Comparison of ENCODE assay signal across 1 cellular context in genomic region chr21:33479679-33480480, GRCh38.
TF ChIP-seq lines count a peak whose summit lies in the region.

TSS of gene TMEM50B (minus strand) at chr21:33479974. CDS start at chr21:33468885, 11,089 bp downstream.

TF ChIP-seq in HepG2, 621 proteins besides CTCF, POLR2A, EP300 and RAD21 (continued from another document):
- TF ChIP-seq, protein P1, sequence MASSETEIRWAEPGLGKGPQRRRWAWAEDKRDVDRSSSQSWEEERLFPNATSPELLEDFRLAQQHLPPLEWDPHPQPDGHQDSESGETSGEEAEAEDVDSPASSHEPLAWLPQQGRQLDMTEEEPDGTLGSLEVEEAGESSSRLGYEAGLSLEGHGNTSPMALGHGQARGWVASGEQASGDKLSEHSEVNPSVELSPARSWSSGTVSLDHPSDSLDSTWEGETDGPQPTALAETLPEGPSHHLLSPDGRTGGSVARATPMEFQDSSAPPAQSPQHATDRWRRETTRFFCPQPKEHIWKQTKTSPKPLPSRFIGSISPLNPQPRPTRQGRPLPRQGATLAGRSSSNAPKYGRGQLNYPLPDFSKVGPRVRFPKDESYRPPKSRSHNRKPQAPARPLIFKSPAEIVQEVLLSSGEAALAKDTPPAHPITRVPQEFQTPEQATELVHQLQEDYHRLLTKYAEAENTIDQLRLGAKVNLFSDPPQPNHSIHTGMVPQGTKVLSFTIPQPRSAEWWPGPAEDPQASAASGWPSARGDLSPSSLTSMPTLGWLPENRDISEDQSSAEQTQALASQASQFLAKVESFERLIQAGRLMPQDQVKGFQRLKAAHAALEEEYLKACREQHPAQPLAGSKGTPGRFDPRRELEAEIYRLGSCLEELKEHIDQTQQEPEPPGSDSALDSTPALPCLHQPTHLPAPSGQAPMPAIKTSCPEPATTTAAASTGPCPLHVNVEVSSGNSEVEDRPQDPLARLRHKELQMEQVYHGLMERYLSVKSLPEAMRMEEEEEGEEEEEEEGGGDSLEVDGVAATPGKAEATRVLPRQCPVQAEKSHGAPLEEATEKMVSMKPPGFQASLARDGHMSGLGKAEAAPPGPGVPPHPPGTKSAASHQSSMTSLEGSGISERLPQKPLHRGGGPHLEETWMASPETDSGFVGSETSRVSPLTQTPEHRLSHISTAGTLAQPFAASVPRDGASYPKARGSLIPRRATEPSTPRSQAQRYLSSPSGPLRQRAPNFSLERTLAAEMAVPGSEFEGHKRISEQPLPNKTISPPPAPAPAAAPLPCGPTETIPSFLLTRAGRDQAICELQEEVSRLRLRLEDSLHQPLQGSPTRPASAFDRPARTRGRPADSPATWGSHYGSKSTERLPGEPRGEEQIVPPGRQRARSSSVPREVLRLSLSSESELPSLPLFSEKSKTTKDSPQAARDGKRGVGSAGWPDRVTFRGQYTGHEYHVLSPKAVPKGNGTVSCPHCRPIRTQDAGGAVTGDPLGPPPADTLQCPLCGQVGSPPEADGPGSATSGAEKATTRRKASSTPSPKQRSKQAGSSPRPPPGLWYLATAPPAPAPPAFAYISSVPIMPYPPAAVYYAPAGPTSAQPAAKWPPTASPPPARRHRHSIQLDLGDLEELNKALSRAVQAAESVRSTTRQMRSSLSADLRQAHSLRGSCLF (CRISPR knock-in tag; IDR thresholded peaks at IDR 0.05; ENCODE audit: borderline replicate concordance): no peak
- TF ChIP-seq SOX5 (CRISPR knock-in tag; IDR thresholded peaks at IDR 0.05; ENCODE audit: borderline replicate concordance): no peak
- TF ChIP-seq HOXA3 (CRISPR knock-in tag; IDR thresholded peaks at IDR 0.05): peak; percentile 61
- no peak for TF ChIP-seq ZNF562 (CRISPR knock-in tag; IDR thresholded peaks at IDR 0.05; ENCODE audit: borderline replicate concordance)
- no peak for TF ChIP-seq HIVEP1 (CRISPR knock-in tag; IDR thresholded peaks at IDR 0.05)
- TF ChIP-seq ZSCAN12 (CRISPR knock-in tag; IDR thresholded peaks at IDR 0.05): peak; percentile 77; the same call in 1 of the 2 replicates
- no peak for TF ChIP-seq GABPA (IDR thresholded peaks at IDR 0.05; ENCODE audit: low read depth, low read length)
- TF ChIP-seq GABPA (CRISPR knock-in tag; IDR thresholded peaks at IDR 0.05; ENCODE audit: low read depth): peak; percentile 44; the same call in 1 of the 2 replicates
- TF ChIP-seq MED13 (CRISPR knock-in tag; IDR thresholded peaks at IDR 0.05): no peak
- TF ChIP-seq PLRG1 (conservative IDR thresholded peaks at IDR 0.05): no peak
- TF ChIP-seq PHF20 (CRISPR knock-in tag; IDR thresholded peaks at IDR 0.05): peak; percentile 66
- TF ChIP-seq ZNF790 (CRISPR knock-in tag; IDR thresholded peaks at IDR 0.05; ENCODE audit: borderline replicate concordance): no peak
- TF ChIP-seq ZMAT3 (CRISPR knock-in tag; conservative IDR thresholded peaks at IDR 0.05): no peak; the same call in 1 of the 2 replicates
- no peak for TF ChIP-seq ZNF143 (CRISPR knock-in tag; IDR thresholded peaks at IDR 0.05)
- TF ChIP-seq IKZF1 (IDR thresholded peaks at IDR 0.05): no peak
- peak; percentile 92 for TF ChIP-seq ZFY (CRISPR knock-in tag; IDR thresholded peaks at IDR 0.05)
- no peak for TF ChIP-seq ZNF136 (CRISPR knock-in tag; IDR thresholded peaks at IDR 0.05; ENCODE audit: low read depth)
- TF ChIP-seq SMYD3 (CRISPR knock-in tag; IDR thresholded peaks at IDR 0.05): no peak
- peak; percentile 1; the same call in 1 of the 2 replicates for TF ChIP-seq ZNF768 (CRISPR knock-in tag; IDR thresholded peaks at IDR 0.05)
- no peak for TF ChIP-seq ZNF737 (CRISPR knock-in tag; IDR thresholded peaks at IDR 0.05; ENCODE audit: borderline replicate concordance)
- TF ChIP-seq FOXK2 (IDR thresholded peaks at IDR 0.05): no peak
- no peak for TF ChIP-seq KIAA2018 (CRISPR knock-in tag; IDR thresholded peaks at IDR 0.05; ENCODE audit: borderline replicate concordance)
- TF ChIP-seq HIC2 (CRISPR knock-in tag; IDR thresholded peaks at IDR 0.05; ENCODE audit: low read depth): no peak
- no peak; the same call in 1 of the 2 replicates for TF ChIP-seq MTF2 (CRISPR knock-in tag; IDR thresholded peaks at IDR 0.05; ENCODE audit: borderline replicate concordance)
- no peak for TF ChIP-seq ZNF678 (CRISPR knock-in tag; IDR thresholded peaks at IDR 0.05)
- TF ChIP-seq ZNF430 (CRISPR knock-in tag; IDR thresholded peaks at IDR 0.05): peak; percentile 23; the same call in 1 of the 2 replicates
- TF ChIP-seq, protein P2, sequence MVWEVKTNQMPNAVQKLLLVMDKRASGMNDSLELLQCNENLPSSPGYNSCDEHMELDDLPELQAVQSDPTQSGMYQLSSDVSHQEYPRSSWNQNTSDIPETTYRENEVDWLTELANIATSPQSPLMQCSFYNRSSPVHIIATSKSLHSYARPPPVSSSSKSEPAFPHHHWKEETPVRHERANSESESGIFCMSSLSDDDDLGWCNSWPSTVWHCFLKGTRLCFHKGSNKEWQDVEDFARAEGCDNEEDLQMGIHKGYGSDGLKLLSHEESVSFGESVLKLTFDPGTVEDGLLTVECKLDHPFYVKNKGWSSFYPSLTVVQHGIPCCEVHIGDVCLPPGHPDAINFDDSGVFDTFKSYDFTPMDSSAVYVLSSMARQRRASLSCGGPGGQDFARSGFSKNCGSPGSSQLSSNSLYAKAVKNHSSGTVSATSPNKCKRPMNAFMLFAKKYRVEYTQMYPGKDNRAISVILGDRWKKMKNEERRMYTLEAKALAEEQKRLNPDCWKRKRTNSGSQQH (CRISPR knock-in tag; IDR thresholded peaks at IDR 0.05; ENCODE audit: low read depth): peak; percentile 58; the same call in 1 of the 2 replicates
- 0 out of 2 replicates have a peak, but pooled peaks have one; percentile 71 for TF ChIP-seq ZNF724P (CRISPR knock-in tag; IDR thresholded peaks at IDR 0.05; ENCODE audit: borderline replicate concordance)
- no peak for TF ChIP-seq MTA3 (CRISPR knock-in tag; IDR thresholded peaks at IDR 0.05)
- TF ChIP-seq NR2C2 (CRISPR knock-in tag; IDR thresholded peaks at IDR 0.05; ENCODE audit: borderline replicate concordance): no peak
- TF ChIP-seq DR1 (CRISPR knock-in tag; IDR thresholded peaks at IDR 0.05): no peak; the same call in 1 of the 2 replicates
- TF ChIP-seq ARNTL (CRISPR knock-in tag; IDR thresholded peaks at IDR 0.05): no peak
- TF ChIP-seq ZFP1 (CRISPR knock-in tag; IDR thresholded peaks at IDR 0.05): no peak
- no peak for TF ChIP-seq DPF2 (CRISPR knock-in tag; IDR thresholded peaks at IDR 0.05; ENCODE audit: borderline replicate concordance, low read depth)
- TF ChIP-seq ZNF530 (CRISPR knock-in tag; IDR thresholded peaks at IDR 0.05; ENCODE audit: low read depth): no peak
- TF ChIP-seq PRMT3 (CRISPR knock-in tag; IDR thresholded peaks at IDR 0.05; ENCODE audit: borderline replicate concordance, low read depth): no peak
- no peak for TF ChIP-seq ZFP41 (CRISPR knock-in tag; IDR thresholded peaks at IDR 0.05; ENCODE audit: borderline replicate concordance)
- no peak; the same call in 1 of the 2 replicates for TF ChIP-seq ZNF674 (CRISPR knock-in tag; IDR thresholded peaks at IDR 0.05; ENCODE audit: low read depth)
- no peak for TF ChIP-seq ZNF207 (IDR thresholded peaks at IDR 0.05; ENCODE audit: borderline replicate concordance)
- no peak for TF ChIP-seq ZBTB4 (CRISPR knock-in tag; IDR thresholded peaks at IDR 0.05; ENCODE audit: borderline replicate concordance)
- TF ChIP-seq ARHGAP35 (CRISPR knock-in tag; IDR thresholded peaks at IDR 0.05; ENCODE audit: borderline replicate concordance): no peak
